Comparison of ENCODE assay signal across 36 cellular contexts in the genomic region with DNA sequence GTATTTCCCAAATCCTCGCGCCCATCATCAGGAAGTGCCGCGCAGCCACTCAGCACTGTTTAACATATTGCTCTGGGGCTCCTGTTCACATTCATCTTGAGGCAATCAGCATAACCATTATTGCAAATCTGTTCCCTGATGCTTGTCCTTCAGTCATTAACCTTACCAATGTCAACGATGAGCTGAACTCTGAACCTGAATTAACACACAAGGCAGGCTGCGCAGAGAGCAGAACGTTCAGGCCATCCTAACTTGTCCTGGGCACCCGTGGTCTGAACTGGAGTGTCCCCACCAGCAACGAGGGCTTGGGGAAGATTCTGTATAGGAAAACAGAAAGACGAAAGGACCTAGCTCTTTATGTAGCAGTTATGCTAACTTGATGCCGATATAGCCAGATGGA.
"Had no signal": no experiment of that assay in that cellular context is flagged by ENCODE, and none has a peak within 500 bp of the region (broad histone marks: within the 10 kb centered on the region; RNA-seq: fewer than 3 reads in every experiment).

No MANE protein-coding gene starts in this region.

- H3K36me3 Mint-ChIP-seq: activated CD4-positive, alpha-beta memory T cell treated with anti-CD3 and anti-CD28 coated beads for 36 hours; activated naive CD4-positive, alpha-beta T cell treated with anti-CD3 and anti-CD28 coated beads, Interleukin-2, amount 50 U/mL, for 72 hours; activated naive CD8-positive, alpha-beta T cell treated with anti-CD3 and anti-CD28 coated beads for 36 hours had no signal

- H3K27me3 Mint-ChIP-seq: activated CD4-positive, alpha-beta memory T cell treated with anti-CD3 and anti-CD28 coated beads for 36 hours; activated CD4-positive, alpha-beta T cell treated with anti-CD3 and anti-CD28 coated beads, Interleukin-2, amount 10 ng/mL, durations not matched to agents 24 days and 14 days; activated CD8-positive, alpha-beta T cell treated with anti-CD3 and anti-CD28 coated beads for 36 hours; activated naive CD8-positive, alpha-beta T cell treated with anti-CD3 and anti-CD28 coated beads for 36 hours; activated T-helper 17 cell treated with anti-CD3 and anti-CD28 coated beads, Interleukin-2, amount 50 U/mL, for 72 hours had no signal

- H3K4me3 ChIP-seq: adrenal gland, body of pancreas, breast epithelium had no signal

- H3K9me3 ChIP-seq: adrenal gland, body of pancreas, breast epithelium had no signal

- H3K27me3 ChIP-seq: adrenal gland, body of pancreas, brain microvascular endothelial cell, breast epithelium had no signal

- H3K4me3 Mint-ChIP-seq: activated CD4-positive, alpha-beta memory T cell treated with anti-CD3 and anti-CD28 coated beads for 36 hours; activated CD4-positive, alpha-beta T cell treated with anti-CD3 and anti-CD28 coated beads, Interleukin-2, amount 10 ng/mL, durations not matched to agents 24 days and 14 days; activated CD8-positive, alpha-beta T cell treated with anti-CD3 and anti-CD28 coated beads for 36 hours; activated naive CD4-positive, alpha-beta T cell treated with anti-CD3 and anti-CD28 coated beads for 36 hours; activated naive CD8-positive, alpha-beta T cell treated with anti-CD3 and anti-CD28 coated beads for 36 hours; activated T-cell treated with anti-CD3 and anti-CD28 coated beads, Interleukin-2, amount 50 U/mL, for 4 hours; activated T-cell treated with anti-CD3 and anti-CD28 coated beads, Interleukin-2, amount 50 U/mL, for 72 hours; activated T-helper 1 cell treated with anti-CD3 and anti-CD28 coated beads, Interleukin-12 subunit alpha, Interleukin-12 subunit beta, Interleukin-2, Interleukin-4 antibody, amounts not matched to agents 30 ng/mL and 10 ng/mL and 1 ng/mL, durations not matched to agents 14 hours and 24 hours and 36 hours; activated T-helper 17 cell treated with anti-CD3 and anti-CD28 coated beads, Interleukin-2, amount 50 U/mL, for 72 hours; T-helper 1 cell treated with Interleukin-12 subunit alpha and Interleukin-12 subunit beta and Interleukin-4 antibody, amounts not matched to agents 30 μg/mL and 1 μg/mL, for 36 hours; T-helper 2 cell treated with Interferon-gamma antibody and Interleukin-4, amounts not matched to agents 5 μg/mL and 100 μg/mL, for 36 hours had no signal

- H3K4me1 ChIP-seq: adrenal gland, body of pancreas, breast epithelium had no signal

- H3K27ac ChIP-seq: adrenal gland, body of pancreas, brain microvascular endothelial cell, breast epithelium, VCaP had no signal

- H3K27ac Mint-ChIP-seq: activated CD4-positive, alpha-beta memory T cell treated with anti-CD3 and anti-CD28 coated beads for 36 hours; activated CD4-positive, alpha-beta T cell treated with anti-CD3 and anti-CD28 coated beads, Interleukin-2, amount 10 ng/mL, durations not matched to agents 24 days and 14 days; activated CD8-positive, alpha-beta T cell treated with anti-CD3 and anti-CD28 coated beads for 36 hours; activated naive CD4-positive, alpha-beta T cell treated with anti-CD3 and anti-CD28 coated beads for 36 hours; activated naive CD4-positive, alpha-beta T cell treated with anti-CD3 and anti-CD28 coated beads, Interleukin-2, amount 50 U/mL, for 72 hours; activated naive CD8-positive, alpha-beta T cell treated with anti-CD3 and anti-CD28 coated beads for 36 hours; activated T-cell treated with anti-CD3 and anti-CD28 coated beads, Interleukin-2, amount 50 U/mL, for 72 hours; activated T-helper 1 cell treated with anti-CD3 and anti-CD28 coated beads, Interleukin-12 subunit alpha, Interleukin-12 subunit beta, Interleukin-2, Interleukin-4 antibody, amounts not matched to agents 30 ng/mL and 10 ng/mL and 1 ng/mL, durations not matched to agents 14 hours and 24 hours and 36 hours; activated T-helper 17 cell treated with anti-CD3 and anti-CD28 coated beads, Interleukin-2, amount 50 U/mL, for 72 hours; T-helper 1 cell treated with Interleukin-12 subunit alpha and Interleukin-12 subunit beta and Interleukin-4 antibody, amounts not matched to agents 30 μg/mL and 1 μg/mL, for 36 hours; T-helper 2 cell treated with Interferon-gamma antibody and Interleukin-4, amounts not matched to agents 5 μg/mL and 100 μg/mL, for 36 hours had no signal

- ATAC-seq: activated CD4-positive, CD25-positive, alpha-beta regulatory T cell treated with anti-CD3 and anti-CD28 coated beads, Interleukin-2, amount 50 U/mL, for 24 hours; activated CD8-positive, alpha-beta T cell treated with anti-CD3 and anti-CD28 coated beads for 36 hours; activated naive CD4-positive, alpha-beta T cell treated with anti-CD3 and anti-CD28 coated beads, Interleukin-2, amount 50 U/mL, for 72 hours; activated T-cell treated with anti-CD3 and anti-CD28 coated beads, Interleukin-2, amount 50 U/mL, for 4 hours; activated T-cell treated with anti-CD3 and anti-CD28 coated beads, Interleukin-2, amount 50 U/mL, for 72 hours; activated T-helper 17 cell treated with anti-CD3 and anti-CD28 coated beads, Interleukin-2, amount 50 U/mL, for 72 hours; body of pancreas had no signal

- H3K4me1 Mint-ChIP-seq: activated CD4-positive, alpha-beta T cell treated with anti-CD3 and anti-CD28 coated beads, Interleukin-2, amount 10 ng/mL, durations not matched to agents 24 days and 14 days; activated naive CD8-positive, alpha-beta T cell treated with anti-CD3 and anti-CD28 coated beads for 36 hours; activated T-helper 17 cell treated with anti-CD3 and anti-CD28 coated beads, Interleukin-2, amount 50 U/mL, for 72 hours had no signal

- H3K36me3 ChIP-seq: adrenal gland, brain microvascular endothelial cell, breast epithelium had no signal

- DNase-seq: activated CD4-positive, alpha-beta memory T cell treated with anti-CD3 and anti-CD28 coated beads for 36 hours; activated CD4-positive, alpha-beta T cell treated with anti-CD3 and anti-CD28 coated beads for 1 hour; activated CD4-positive, alpha-beta T cell treated with anti-CD3 and anti-CD28 coated beads for 4 hours; activated CD4-positive, alpha-beta T cell treated with anti-CD3 and anti-CD28 coated beads, Interleukin-2, amount 10 ng/mL, durations not matched to agents 24 days and 14 days; activated CD4-positive, alpha-beta T cell treated with anti-CD3 and anti-CD28 coated beads, Interleukin-2, amount 50 U/mL, for 1 hour; activated CD4-positive, alpha-beta T cell treated with anti-CD3 and anti-CD28 coated beads, Interleukin-2, amount 50 U/mL, for 4 hours; activated CD4-positive, CD25-positive, alpha-beta regulatory T cell; activated CD8-positive, alpha-beta memory T cell treated with anti-CD3 and anti-CD28 coated beads, Interleukin-2, amount 50 U/mL, for 4 hours; activated CD8-positive, alpha-beta T cell treated with anti-CD3 and anti-CD28 coated beads for 36 hours; activated effector memory CD4-positive, alpha-beta T cell treated with anti-CD3 and anti-CD28 coated beads, Interleukin-2, amount 50 U/mL, for 16 hours; activated gamma-delta T cell treated with Interleukin-2 at 50 U/mL for 16 hours; activated naive CD4-positive, alpha-beta T cell; activated naive CD4-positive, alpha-beta T cell treated with anti-CD3 and anti-CD28 coated beads for 36 hours; activated naive CD4-positive, alpha-beta T cell treated with anti-CD3 and anti-CD28 coated beads, Interleukin-2, amount 50 U/mL, for 16 hours; activated naive CD8-positive, alpha-beta T cell treated with anti-CD3 and anti-CD28 coated beads for 36 hours; activated T-cell treated with anti-CD3 and anti-CD28 coated beads for 4 hours; activated T-cell treated with anti-CD3 and anti-CD28 coated beads, Interleukin-2, amount 50 U/mL, for 1 hour; activated T-cell treated with anti-CD3 and anti-CD28 coated beads, Interleukin-2, amount 50 U/mL, for 4 hours; activated T-cell treated with anti-CD3 and anti-CD28 coated beads, Interleukin-2, amount 50 U/mL, for 72 hours; adrenal gland; amniotic stem cell; aorta; body of pancreas; brain microvascular endothelial cell; central memory CD4-positive, alpha-beta T cell; T-helper 1 cell; T-helper 2 cell; T-helper 9 cell had no signal
